Comparison of ENCODE assay signal across 8 cellular contexts in genomic region chr15:40595219-40595618, GRCh38. TPM values are rescaled to one million over a fixed set of nuclear protein-coding genes. Genes with fewer than 3 reads are reported as not detected.
DNase-seq lines count a peak whose midpoint lies in the region; ATAC-seq and TF ChIP-seq lines count a peak whose summit lies in the region.

No MANE protein-coding gene starts in this region.

- H3K4me3 Mint-ChIP-seq in neural progenitor cell, result peak overlapping the region; percentile 95

- H3K4me1 ChIP-seq in NT2/D1 (ENCODE audit: insufficient read depth, insufficient read length) (no peaks in the 10 kb centered on the region), endocrine pancreas (ENCODE audit: control insufficient read depth, insufficient read depth, low read length) (peaks cover 4% of the 10 kb centered on the region), neural progenitor cell (peaks cover 9% of the 10 kb centered on the region)

- H3K9me3 Mint-ChIP-seq in neural progenitor cell, result peaks cover 3% of the 10 kb centered on the region

- H3K79me2 ChIP-seq in neural progenitor cell (ENCODE audit: low read depth), result peaks cover 56% of the 10 kb centered on the region

- DNase-seq in NT2/D1 (ENCODE audit: low read depth, low spot score) (no peak), neural progenitor cell (ENCODE audit: low spot score) (no peak), NK-92 (lab: John Stamatoyannopoulos, UW; ENCODE audit: unreplicated experiment) (no peak), NCI-H526 (lab: John Stamatoyannopoulos, UW) (no peak), NCI-H2107 (lab: John Stamatoyannopoulos, UW) (no peak)

- H3K27me3 ChIP-seq in NT2/D1 (ENCODE audit: insufficient read depth, insufficient read length), result no peaks in the 10 kb centered on the region
- H3K27me3 ChIP-seq in endocrine pancreas (ENCODE audit: control insufficient read depth, insufficient read depth, low read length), result no peaks in the 10 kb centered on the region
- no peaks in the 10 kb centered on the region for H3K27me3 ChIP-seq in neural progenitor cell

- H3K36me3 Mint-ChIP-seq in neural progenitor cell, result peaks cover 5% of the 10 kb centered on the region

- H3K4me3 ChIP-seq in GM08714 (ENCODE audit: low read length) (peak overlapping the region; percentile 71), NT2/D1 (ENCODE audit: insufficient read length, low read depth) (peak overlapping the region; percentile 88), endocrine pancreas (ENCODE audit: control insufficient read depth, insufficient read depth, low read length) (peak overlapping the region; percentile 62), neural progenitor cell (peak overlapping the region; percentile 75)

- no peak overlapping the region for H3K27ac ChIP-seq in neural progenitor cell

- H3K36me3 ChIP-seq in NT2/D1 (ENCODE audit: insufficient read depth, insufficient read length, low read length), result no peaks in the 10 kb centered on the region
- H3K36me3 ChIP-seq in endocrine pancreas (ENCODE audit: control insufficient read depth, insufficient read depth, low read length), result no peaks in the 10 kb centered on the region
- no peaks in the 10 kb centered on the region for H3K36me3 ChIP-seq in neural progenitor cell

- H2AFZ ChIP-seq in neural progenitor cell (replicated peaks), result peak overlapping the region; percentile 95

- H3K4me2 ChIP-seq in neural progenitor cell, result peak overlapping the region; percentile 87

- H3K27me3 Mint-ChIP-seq in neural progenitor cell (ENCODE audit: insufficient read depth, low read depth), result peaks cover 20% of the 10 kb centered on the region

- H3K27ac Mint-ChIP-seq in neural progenitor cell, result no peak overlapping the region

- H3K9me3 ChIP-seq in NT2/D1 (ENCODE audit: insufficient read depth, low read length) (no peaks in the 10 kb centered on the region), endocrine pancreas (ENCODE audit: control insufficient read depth, low read length) (no peaks in the 10 kb centered on the region), neural progenitor cell (ENCODE audit: low read depth) (no peaks in the 10 kb centered on the region)

- TF ChIP-seq CTCF in neural progenitor cell (IDR thresholded peaks at IDR 0.05), result no peak

- H3K9ac ChIP-seq in NT2/D1 (ENCODE audit: insufficient read length, low read depth), result no peak overlapping the region
- H3K9ac ChIP-seq in endocrine pancreas (ENCODE audit: control insufficient read depth, insufficient read depth, low read length), result no peak overlapping the region
- H3K9ac ChIP-seq in neural progenitor cell, result peak overlapping the region; percentile 82

- peaks cover 28% of the 10 kb centered on the region for H3F3A ChIP-seq in neural progenitor cell (ENCODE audit: low read depth)

- no peak for ATAC-seq in HG02852 (IDR thresholded peaks at IDR 0.05; ENCODE audit: unreplicated experiment)

- H4K20me1 ChIP-seq in neural progenitor cell (ENCODE audit: low read depth), result no peaks in the 10 kb centered on the region

- H3K4me1 Mint-ChIP-seq in neural progenitor cell, result peaks cover 19% of the 10 kb centered on the region

RNA-seq across cellular contexts. Expression of gene KNL1, which starts 1.2 kb away (rescaled TPM):
- total RNA-seq in neural progenitor cell (ENCODE audit: low replicate concordance), result 71.7 and 125 TPM in 2 replicates

RNA-seq across cellular contexts. Expression of gene RPUSD2, which starts 26.1 kb away (rescaled TPM):
- 5.0 and 13.7 TPM in 2 replicates for total RNA-seq in neural progenitor cell (ENCODE audit: low replicate concordance)

RNA-seq across cellular contexts. Expression of gene CCDC32, which starts 30.4 kb away (rescaled TPM):
- 17.3 and 22.4 TPM in 2 replicates for total RNA-seq in neural progenitor cell (ENCODE audit: low replicate concordance)
